Comparison of ENCODE assay signal across 31 cellular contexts in genomic region chr1:233122779-233123178, GRCh38.
"Had no signal": no experiment of that assay in that cellular context is flagged by ENCODE, and none has a peak within 500 bp of the region (broad histone marks: within the 10 kb centered on the region; RNA-seq: fewer than 3 reads in every experiment).

No MANE protein-coding gene starts in this region.

- H3K4me1 ChIP-seq: pancreas, psoas muscle, spleen, suprapubic skin, testis, tibial artery, transverse colon, upper lobe of right lung, uterus had no signal

- H3K4me1 Mint-ChIP-seq: naive thymus-derived CD4-positive, alpha-beta T cell; natural killer cell; nephron; stimulated activated memory B cell treated with anti-CD40 and anti-IgM and Interleukin-4, amounts not matched to agents 10 μg/mL and 1 μg/mL and 100 μg/mL, for 72 hours; stimulated activated naive CD8-positive, alpha-beta T cell treated with anti-CD3 and anti-CD28 coated beads, Interleukin-15, amount 100 ng/mL, for 72 hours had no signal

- H3K9me3 ChIP-seq: neutrophil, pancreas, psoas muscle, spleen, suprapubic skin, testis, tibial artery, transverse colon, upper lobe of right lung, uterus had no signal

- H3K27me3 ChIP-seq: neutrophil, pancreas, spleen, suprapubic skin, testis, tibial artery, transverse colon, upper lobe of right lung, uterus had no signal

- FAIRE-seq: pancreas had no signal

- H3K4me3 ChIP-seq: pancreas, psoas muscle, skin epidermis, smooth muscle cell, spleen, suprapubic skin, testis, tibial artery, transverse colon, upper lobe of right lung, uterus had no signal

- ATAC-seq: naive thymus-derived CD4-positive, alpha-beta T cell; natural killer cell; pancreas; psoas muscle; right cardiac atrium; sciatic nerve; stimulated activated memory B cell treated with anti-CD40 and anti-IgM and Interleukin-4, amounts not matched to agents 10 μg/mL and 1 μg/mL and 100 μg/mL, for 72 hours; stimulated activated naive CD8-positive, alpha-beta T cell treated with anti-CD3 and anti-CD28 coated beads, Interleukin-15, amount 100 ng/mL, for 72 hours; stimulated activated naive CD8-positive, alpha-beta T cell treated with anti-CD3 and anti-CD28 coated beads, Interleukin-15, Interleukin-2, amounts not matched to agents 100 U/mL and 50 U/mL, for 24 hours; upper lobe of right lung had no signal

- H3K36me3 Mint-ChIP-seq: natural killer cell had no signal

- H3K9me3 Mint-ChIP-seq: natural killer cell; nephron; stimulated activated memory B cell treated with anti-CD40 and anti-IgM and Interleukin-4, amounts not matched to agents 10 μg/mL and 1 μg/mL and 100 μg/mL, for 72 hours; stimulated activated naive CD8-positive, alpha-beta T cell treated with anti-CD3 and anti-CD28 coated beads, Interleukin-15, amount 100 ng/mL, for 72 hours; type B pancreatic cell had no signal

- DNase-seq: naive thymus-derived CD4-positive, alpha-beta T cell; natural killer cell; nucleus accumbens; pancreas; posterior cingulate gyrus; psoas muscle; right cardiac atrium; spleen; stimulated activated CD4-positive, alpha-beta T cell treated with anti-CD3 and anti-CD28 coated beads, Interleukin-12 subunit alpha, Interleukin-12 subunit beta, amount 100 ng/mL, for 4 hours; stimulated activated CD4-positive, alpha-beta T cell treated with anti-CD3 and anti-CD28 coated beads, Interleukin-1b, Interleukin-23, amount 100 ng/mL, for 48 hours; stimulated activated CD4-positive, alpha-beta T cell treated with anti-CD3 and anti-CD28 coated beads, Interleukin-4, amount 100 ng/mL, for 1 hour; stimulated activated CD4-positive, alpha-beta T cell treated with anti-CD3 and anti-CD28 coated beads, Interleukin-4, amount 100 ng/mL, for 4 hours; stimulated activated CD8-positive, alpha-beta memory T cell treated with anti-CD3 and anti-CD28 coated beads, Interleukin-4, amount 100 ng/mL, for 48 hours; stimulated activated naive CD4-positive, alpha-beta T cell; stimulated activated naive CD8-positive, alpha-beta T cell treated with anti-CD3 and anti-CD28 coated beads, Interleukin-15, amount 100 ng/mL, for 72 hours; stimulated activated naive CD8-positive, alpha-beta T cell treated with anti-CD3 and anti-CD28 coated beads, Interleukin-15, Interleukin-2, amounts not matched to agents 100 U/mL and 50 U/mL, for 24 hours; substantia nigra; testis; tibial artery; transverse colon; upper lobe of right lung; uterus had no signal

- H3K4me3 Mint-ChIP-seq: naive thymus-derived CD4-positive, alpha-beta T cell; natural killer cell; nephron; stimulated activated memory B cell treated with anti-CD40 and anti-IgM and Interleukin-4, amounts not matched to agents 10 μg/mL and 1 μg/mL and 100 μg/mL, for 72 hours; stimulated activated naive CD8-positive, alpha-beta T cell treated with anti-CD3 and anti-CD28 coated beads, Interleukin-15, amount 100 ng/mL, for 72 hours; type B pancreatic cell had no signal

- H3K27ac Mint-ChIP-seq: naive thymus-derived CD4-positive, alpha-beta T cell; natural killer cell; nephron; progenitor cell of endocrine pancreas; stimulated activated memory B cell treated with anti-CD40 and anti-IgM and Interleukin-4, amounts not matched to agents 10 μg/mL and 1 μg/mL and 100 μg/mL, for 72 hours; stimulated activated naive CD8-positive, alpha-beta T cell treated with anti-CD3 and anti-CD28 coated beads, Interleukin-15, amount 100 ng/mL, for 72 hours; type B pancreatic cell had no signal

- H3K27ac ChIP-seq: neutrophil, pancreas, psoas muscle, skin epidermis, spleen, suprapubic skin, testis, tibial artery, transverse colon, upper lobe of right lung, uterus had no signal

- H3K27me3 Mint-ChIP-seq: naive thymus-derived CD4-positive, alpha-beta T cell; progenitor cell of endocrine pancreas; stimulated activated memory B cell treated with anti-CD40 and anti-IgM and Interleukin-4, amounts not matched to agents 10 μg/mL and 1 μg/mL and 100 μg/mL, for 72 hours; stimulated activated naive CD8-positive, alpha-beta T cell treated with anti-CD3 and anti-CD28 coated beads, Interleukin-15, amount 100 ng/mL, for 72 hours; type B pancreatic cell had no signal

- H3K36me3 ChIP-seq: neutrophil, pancreas, suprapubic skin, tibial artery, transverse colon, upper lobe of right lung, uterus had no signal

- H3K4me2 ChIP-seq: smooth muscle cell had no signal
